Comparison of ENCODE assay signal across 9 cellular contexts in genomic region chr2:142974288-142975024, GRCh38.
DNase-seq lines count a peak whose midpoint lies in the region; ATAC-seq, FAIRE-seq and TF ChIP-seq lines count a peak whose summit lies in the region.
"Had no signal": no experiment of that assay in that cellular context is flagged by ENCODE, and none has a peak within 500 bp of the region (broad histone marks: within the 10 kb centered on the region; RNA-seq: fewer than 3 reads in every experiment).

No MANE protein-coding gene starts in this region.

- peak; percentile 59 for ATAC-seq in GM21528 (IDR thresholded peaks at IDR 0.05; ENCODE audit: low FRiP score, unreplicated experiment)

- H3K36me3 ChIP-seq in esophagus (ENCODE audit: control insufficient read depth in 2 of 2, insufficient read depth in 2 of 2, low read length in 1 of 2) (no peaks in the 10 kb centered on the region), spleen (peaks cover 0 to 5% (median 0%) of the 10 kb centered on the region in 6 donors)

- H3K9me3 ChIP-seq in esophagus (ENCODE audit: control insufficient read depth in 2 of 2, insufficient read depth in 1 of 2, low read depth in 1 of 2, low read length in 1 of 2) (no peaks in the 10 kb centered on the region), spleen (no peaks in the 10 kb centered on the region)

- peaks cover 0 to 7% of the 10 kb centered on the region in 2 donors for H3K4me1 ChIP-seq in esophagus (ENCODE audit: control insufficient read depth in 2 of 2, insufficient read depth in 2 of 2, low read length in 1 of 2)
- no peaks in the 10 kb centered on the region for H3K4me1 ChIP-seq in spleen

- intact Hi-C loops in spleen (cut with DNase I; ENCODE audit: low total_unique reads), result no loop called here

- H3K27me3 ChIP-seq in esophagus (ENCODE audit: control insufficient read depth in 1 of 2, insufficient read depth in 2 of 2, low read length in 2 of 2), result no peaks in the 10 kb centered on the region
- no peaks in the 10 kb centered on the region for H3K27me3 ChIP-seq in spleen (replicated peaks in 1 of 7)

- no peak for TF ChIP-seq CTCF in LNCaP clone FGC (IDR thresholded peaks at IDR 0.05; ENCODE audit: control insufficient read depth, extremely low read depth, insufficient read depth)
- TF ChIP-seq CTCF in spleen (IDR thresholded peaks at IDR 0.05 in 8 of 11, conservative IDR thresholded peaks at IDR 0.05 in 3 of 11), result no peak

- H3K27ac ChIP-seq in esophagus (ENCODE audit: low read depth in 2 of 2, low read length in 1 of 2), result peak overlapping the region; percentile 42 to 73
- no peak overlapping the region for H3K27ac ChIP-seq in spleen

- no peak overlapping the region for H3K4me3 ChIP-seq in LNCaP clone FGC (ENCODE audit: low read depth, low read length)
- no peak overlapping the region for H3K4me3 ChIP-seq in esophagus (ENCODE audit: low read depth in 1 of 2, low read length in 2 of 2)
- H3K4me3 ChIP-seq in spleen, result no peak overlapping the region

- TF ChIP-seq POLR2A in spleen (IDR thresholded peaks at IDR 0.05), result no peak

- peak; percentile 59 for DNase-seq in LNCaP clone FGC (ENCODE audit: low read depth)
- DNase-seq in stromal cell of bone marrow (ENCODE audit: low read depth), result peak; percentile 21
- no peak for DNase-seq in spleen
- no peak for DNase-seq in activated T-cell treated with anti-CD3 and anti-CD28 coated beads, Interleukin-2, amount 50 U/mL, for 1 hour
- DNase-seq in HTR-8/SVneo (ENCODE audit: insufficient read length, low spot score), result no peak
- no peak for DNase-seq in T1000 (lab: John Stamatoyannopoulos, UW)
- DNase-seq: NK-92 treated with Interleukin-12 subunit alpha and Interleukin-12 subunit beta, amount 100 ng/mL, for 24 hours had no signal

- 38 to 47% methylated on average over 3 of the region's 3 CpGs for WGBS in esophagus, 2 donors
- WGBS in spleen, 5 donors, result 68 to 72% (median 69%) methylated on average over 3 of the region's 3 CpGs

- no peak for FAIRE-seq in HTR-8/SVneo (lab: Jason Lieb, UNC)

Comparison
In these comparisons a context has a peak if more than half of its experiments do, and no peak if none do; other contexts are left out.
1. DNase-seq: peak in LNCaP clone FGC (single experiment) and stromal cell of bone marrow (single experiment); none in spleen (single experiment), activated T-cell treated with anti-CD3 and anti-CD28 coated beads, Interleukin-2, amount 50 U/mL, for 1 hour (single experiment), HTR-8/SVneo (single experiment) and T1000 (single experiment).
2. H3K27ac ChIP-seq: peak in esophagus (2 of 2); none in spleen (0 of 8).